1 cellular context compared by ENCODE assay signal in the genomic region with DNA sequence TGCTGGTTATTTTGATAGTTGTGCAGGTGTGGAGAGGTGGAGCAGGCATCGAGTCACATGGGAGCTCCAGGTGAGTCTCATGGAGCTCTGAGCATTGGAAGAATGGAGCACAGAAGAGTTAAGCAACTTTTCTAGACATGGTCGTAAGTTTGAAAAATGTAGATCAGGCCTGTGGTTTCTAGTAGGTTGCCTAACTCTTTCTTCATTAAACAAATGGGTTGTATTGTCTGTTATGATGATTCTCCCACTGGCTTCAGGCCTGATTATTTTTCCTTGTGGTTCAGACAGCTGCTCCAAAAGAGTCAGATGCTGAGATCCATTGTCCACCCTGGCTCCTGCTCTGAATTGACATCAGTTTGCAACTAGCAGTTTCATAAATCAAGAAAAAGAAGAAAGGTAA.
TF ChIP-seq lines count a peak whose summit lies in the region.

No MANE protein-coding gene starts in this region.

TF ChIP-seq in HCT116, 20 proteins besides CTCF, POLR2A, EP300 and RAD21 (continued from another document):
- TF ChIP-seq, protein P1, sequence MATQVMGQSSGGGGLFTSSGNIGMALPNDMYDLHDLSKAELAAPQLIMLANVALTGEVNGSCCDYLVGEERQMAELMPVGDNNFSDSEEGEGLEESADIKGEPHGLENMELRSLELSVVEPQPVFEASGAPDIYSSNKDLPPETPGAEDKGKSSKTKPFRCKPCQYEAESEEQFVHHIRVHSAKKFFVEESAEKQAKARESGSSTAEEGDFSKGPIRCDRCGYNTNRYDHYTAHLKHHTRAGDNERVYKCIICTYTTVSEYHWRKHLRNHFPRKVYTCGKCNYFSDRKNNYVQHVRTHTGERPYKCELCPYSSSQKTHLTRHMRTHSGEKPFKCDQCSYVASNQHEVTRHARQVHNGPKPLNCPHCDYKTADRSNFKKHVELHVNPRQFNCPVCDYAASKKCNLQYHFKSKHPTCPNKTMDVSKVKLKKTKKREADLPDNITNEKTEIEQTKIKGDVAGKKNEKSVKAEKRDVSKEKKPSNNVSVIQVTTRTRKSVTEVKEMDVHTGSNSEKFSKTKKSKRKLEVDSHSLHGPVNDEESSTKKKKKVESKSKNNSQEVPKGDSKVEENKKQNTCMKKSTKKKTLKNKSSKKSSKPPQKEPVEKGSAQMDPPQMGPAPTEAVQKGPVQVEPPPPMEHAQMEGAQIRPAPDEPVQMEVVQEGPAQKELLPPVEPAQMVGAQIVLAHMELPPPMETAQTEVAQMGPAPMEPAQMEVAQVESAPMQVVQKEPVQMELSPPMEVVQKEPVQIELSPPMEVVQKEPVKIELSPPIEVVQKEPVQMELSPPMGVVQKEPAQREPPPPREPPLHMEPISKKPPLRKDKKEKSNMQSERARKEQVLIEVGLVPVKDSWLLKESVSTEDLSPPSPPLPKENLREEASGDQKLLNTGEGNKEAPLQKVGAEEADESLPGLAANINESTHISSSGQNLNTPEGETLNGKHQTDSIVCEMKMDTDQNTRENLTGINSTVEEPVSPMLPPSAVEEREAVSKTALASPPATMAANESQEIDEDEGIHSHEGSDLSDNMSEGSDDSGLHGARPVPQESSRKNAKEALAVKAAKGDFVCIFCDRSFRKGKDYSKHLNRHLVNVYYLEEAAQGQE (IDR thresholded peaks at IDR 0.05; ENCODE audit: low read depth), result no peak
- TF ChIP-seq, protein P2, sequence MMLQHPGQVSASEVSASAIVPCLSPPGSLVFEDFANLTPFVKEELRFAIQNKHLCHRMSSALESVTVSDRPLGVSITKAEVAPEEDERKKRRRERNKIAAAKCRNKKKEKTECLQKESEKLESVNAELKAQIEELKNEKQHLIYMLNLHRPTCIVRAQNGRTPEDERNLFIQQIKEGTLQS (IDR thresholded peaks at IDR 0.05), result no peak
- TF ChIP-seq, protein P3, sequence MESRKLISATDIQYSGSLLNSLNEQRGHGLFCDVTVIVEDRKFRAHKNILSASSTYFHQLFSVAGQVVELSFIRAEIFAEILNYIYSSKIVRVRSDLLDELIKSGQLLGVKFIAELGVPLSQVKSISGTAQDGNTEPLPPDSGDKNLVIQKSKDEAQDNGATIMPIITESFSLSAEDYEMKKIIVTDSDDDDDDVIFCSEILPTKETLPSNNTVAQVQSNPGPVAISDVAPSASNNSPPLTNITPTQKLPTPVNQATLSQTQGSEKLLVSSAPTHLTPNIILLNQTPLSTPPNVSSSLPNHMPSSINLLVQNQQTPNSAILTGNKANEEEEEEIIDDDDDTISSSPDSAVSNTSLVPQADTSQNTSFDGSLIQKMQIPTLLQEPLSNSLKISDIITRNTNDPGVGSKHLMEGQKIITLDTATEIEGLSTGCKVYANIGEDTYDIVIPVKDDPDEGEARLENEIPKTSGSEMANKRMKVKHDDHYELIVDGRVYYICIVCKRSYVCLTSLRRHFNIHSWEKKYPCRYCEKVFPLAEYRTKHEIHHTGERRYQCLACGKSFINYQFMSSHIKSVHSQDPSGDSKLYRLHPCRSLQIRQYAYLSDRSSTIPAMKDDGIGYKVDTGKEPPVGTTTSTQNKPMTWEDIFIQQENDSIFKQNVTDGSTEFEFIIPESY (IDR thresholded peaks at IDR 0.05; ENCODE audit: extremely low read depth, insufficient replicate concordance, low read length), result no peak
- no peak for TF ChIP-seq FOSL1 (IDR thresholded peaks at IDR 0.05; ENCODE audit: low read depth)
